Comparison of ENCODE assay signal across 33 cellular contexts in genomic region chrX:134758652-134759051, GRCh38.
"Had no signal": no experiment of that assay in that cellular context is flagged by ENCODE, and none has a peak within 500 bp of the region (broad histone marks: within the 10 kb centered on the region; RNA-seq: fewer than 3 reads in every experiment).

No MANE protein-coding gene starts in this region.

- H3K4me3 ChIP-seq: adrenal gland, cardiac muscle cell had no signal

- H3K9me3 ChIP-seq: adrenal gland had no signal

- H3K4me1 ChIP-seq: adrenal gland had no signal

- FAIRE-seq: bronchial epithelial cell, TTC549 had no signal

- H3K36me3 ChIP-seq: adrenal gland, cardiac muscle cell had no signal

- DNase-seq: activated B cell treated with CpG ODN at 0.5 μM for 24 hours; activated CD4-positive, alpha-beta memory T cell treated with anti-CD3 and anti-CD28 coated beads for 36 hours; activated CD4-positive, alpha-beta T cell treated with anti-CD3 and anti-CD28 coated beads for 4 hours; activated CD4-positive, alpha-beta T cell treated with anti-CD3 and anti-CD28 coated beads, Interleukin-2, amount 10 ng/mL, durations not matched to agents 24 days and 14 days; activated CD4-positive, alpha-beta T cell treated with anti-CD3 and anti-CD28 coated beads, Interleukin-2, amount 50 U/mL, for 1 hour; activated CD4-positive, alpha-beta T cell treated with anti-CD3 and anti-CD28 coated beads, Interleukin-2, amount 50 U/mL, for 4 hours; activated CD4-positive, CD25-positive, alpha-beta regulatory T cell treated with anti-CD3 and anti-CD28 coated beads, Interleukin-2, amount 50 U/mL, for 72 hours; activated CD8-positive, alpha-beta memory T cell treated with anti-CD3 and anti-CD28 coated beads, Interleukin-2, amount 50 U/mL, for 4 hours; activated CD8-positive, alpha-beta T cell treated with anti-CD3 and anti-CD28 coated beads for 36 hours; activated effector memory CD4-positive, alpha-beta T cell treated with anti-CD3 and anti-CD28 coated beads, Interleukin-2, amount 50 U/mL, for 16 hours; activated gamma-delta T cell treated with Interleukin-2 at 50 U/mL for 16 hours; activated naive CD4-positive, alpha-beta T cell; activated naive CD4-positive, alpha-beta T cell treated with anti-CD3 and anti-CD28 coated beads for 36 hours; activated naive CD4-positive, alpha-beta T cell treated with anti-CD3 and anti-CD28 coated beads, Interleukin-2, amount 50 U/mL, for 16 hours; activated naive CD8-positive, alpha-beta T cell treated with anti-CD3 and anti-CD28 coated beads for 36 hours; activated T-cell treated with anti-CD3 and anti-CD28 coated beads for 4 hours; activated T-cell treated with anti-CD3 and anti-CD28 coated beads, Interleukin-2, amount 50 U/mL, for 1 hour; activated T-cell treated with anti-CD3 and anti-CD28 coated beads, Interleukin-2, amount 50 U/mL, for 4 hours; activated T-cell treated with anti-CD3 and anti-CD28 coated beads, Interleukin-2, amount 50 U/mL, for 72 hours; adrenal gland; amniotic stem cell; aorta; caudate nucleus; cerebellar nuclear complex; T-helper 1 cell; T-helper 2 cell; T-helper 9 cell had no signal

- H3K27ac ChIP-seq: adrenal gland, cardiac muscle cell, VCaP had no signal

- ATAC-seq: activated CD8-positive, alpha-beta T cell treated with anti-CD3 and anti-CD28 coated beads for 36 hours; activated naive CD4-positive, alpha-beta T cell treated with anti-CD3 and anti-CD28 coated beads, Interleukin-2, amount 50 U/mL, for 72 hours; activated T-cell treated with anti-CD3 and anti-CD28 coated beads, Interleukin-2, amount 50 U/mL, for 4 hours; activated T-cell treated with anti-CD3 and anti-CD28 coated beads, Interleukin-2, amount 50 U/mL, for 72 hours; activated T-helper 17 cell treated with anti-CD3 and anti-CD28 coated beads, Interleukin-2, amount 50 U/mL, for 72 hours had no signal

- H3K27me3 ChIP-seq: cardiac muscle cell had no signal
